8 cellular contexts compared by ENCODE assay signal in genomic region chr17:42184717-42185496, GRCh38. TPM values are rescaled to one million over a fixed set of nuclear protein-coding genes. Genes with fewer than 3 reads are reported as not detected.
A peak's percentile ranks its signal among the peaks of the same experiment; 100 is the strongest.
DNase-seq lines count a peak whose midpoint lies in the region; ATAC-seq, FAIRE-seq and TF ChIP-seq lines count a peak whose summit lies in the region.

Gene HCRT (minus strand): TSS chr17:42185452. CDS start chr17:42185365, 87 bp downstream.

- H3K4me1 Mint-ChIP-seq in naive thymus-derived CD4-positive, alpha-beta T cell: peaks cover 21 to 47% (median 34%) of the 10 kb centered on the region in 7 donors

- peak within 1 kb of the TSS; percentile 27 for H3K4me3 ChIP-seq in BJ (ENCODE audit: low read depth, low read length)
- peak within 1 kb of the TSS; percentile 67 for H3K4me3 ChIP-seq in HUES64 (ENCODE audit: low read length)
- peak within 1 kb of the TSS; percentile 76 for H3K4me3 ChIP-seq in GM12878
- peak within 1 kb of the TSS; percentile 98 for H3K4me3 ChIP-seq in naive thymus-derived CD4-positive, alpha-beta T cell (ENCODE audit: low read length)

- H3K4me1 ChIP-seq in HUES64 (ENCODE audit: insufficient read depth, low read length): no peaks in the 10 kb centered on the region
- peaks cover 22% of the 10 kb centered on the region for H3K4me1 ChIP-seq in GM12878 (ENCODE audit: control insufficient read depth, insufficient read depth, low read length)
- H3K4me1 ChIP-seq in naive thymus-derived CD4-positive, alpha-beta T cell (ENCODE audit: control insufficient read depth in 2 of 2, insufficient read depth in 2 of 2, low read length in 2 of 2): peaks cover 15 to 38% of the 10 kb centered on the region in 2 donors

- H3K9ac ChIP-seq in HUES64 (ENCODE audit: low read depth, low read length) (no peak within 1 kb of the TSS), GM12878 (ENCODE audit: control insufficient read depth, insufficient read depth, low read length) (no peak within 1 kb of the TSS; the same call in 1 of the 2 replicates)

- peak within 1 kb of the TSS; percentile 51 for H3K4me2 ChIP-seq in GM12878 (ENCODE audit: control insufficient read depth, insufficient read depth)

- no peaks in the 10 kb centered on the region for H3K79me2 ChIP-seq in GM12878 (ENCODE audit: control insufficient read depth, insufficient read depth, low read length)

- H4K20me1 ChIP-seq in GM12878 (ENCODE audit: control insufficient read depth, insufficient read depth): no peaks in the 10 kb centered on the region

- TF ChIP-seq CTCF in BJ (IDR thresholded peaks at IDR 0.05; ENCODE audit: insufficient read depth, low read depth, low read length) (no peak), GM12878 (IDR thresholded peaks at IDR 0.05 in 2 of 3, conservative IDR thresholded peaks at IDR 0.05 in 1 of 3; ENCODE audit: control insufficient read depth in 2 of 3, extremely low read depth in 1 of 3, insufficient read depth in 1 of 3, low read depth in 3 of 3, low read length in 3 of 3) (no peak)

- 77% methylated on average over 6 of the region's 6 CpGs for WGBS in HUES64
- 43% methylated on average over 6 of the region's 6 CpGs for WGBS in GM12878 (ENCODE audit: insufficient coverage, insufficient replicate concordance, low lambda C conversion rate, missing lambda C conversion rate)

- no peak for TF ChIP-seq EP300 in GM12878 (IDR thresholded peaks at IDR 0.05; ENCODE audit: borderline replicate concordance in 1 of 2, control insufficient read depth in 1 of 2, low read depth in 2 of 2, low read length in 2 of 2)

- RAD21 ChIA-PET in GM12878 (lab: Charles Lee; ENCODE audit: unreplicated experiment): interaction anchor here (0.5 to 2.5 kb wide), 5 partner anchors 9 to 223 kb away, joined by 3 to 9 read pairs (median 4); partner anchors contain the start of genes GHDC and KAT2A

- FAIRE-seq in GM12878 (lab: Jason Lieb, UNC): no peak

- H3K36me3 ChIP-seq in BJ (ENCODE audit: control insufficient read depth, insufficient read depth, low read length) (no peaks in the 10 kb centered on the region), HUES64 (ENCODE audit: insufficient read depth, low read length) (no peaks in the 10 kb centered on the region), GM12878 (ENCODE audit: control insufficient read depth in 2 of 2, insufficient read depth in 2 of 2, low read length in 1 of 2) (no peaks in the 10 kb centered on the region)
- no peaks in the 10 kb centered on the region for H3K36me3 ChIP-seq in naive thymus-derived CD4-positive, alpha-beta T cell (ENCODE audit: control insufficient read depth in 2 of 3, insufficient read depth in 3 of 3, low read length in 3 of 3)

- SMC1A ChIA-PET in GM12878 (lab: Charles Lee; ENCODE audit: uncharacterized antibody, unreplicated experiment): interaction anchor here (0.6 to 2.2 kb wide), 3 partner anchors 9 to 221 kb away, joined by 3 to 13 read pairs (median 5); partner anchors contain the start of gene GHDC

- intact Hi-C loops in GM12878 (cut with micrococcal nuclease; ENCODE audit: unreplicated experiment): loop anchor here (5.0 to 10.0 kb wide), 3 partner anchors 102 to 220 kb away; partner anchors contain the start of genes CNP and STAT5A
- intact Hi-C loops in naive thymus-derived CD4-positive, alpha-beta T cell (cut with micrococcal nuclease): loop anchor here (1.0 to 5.0 kb wide), 9 partner anchors 9 to 320 kb away; partner anchors contain the start of genes GHDC (in 2 of the 2), ACLY (in 1 of the 2), ATP6V0A1 (in 1 of the 2) and DNAJC7 (in 1 of the 2)

- no peak for TF ChIP-seq POLR2A in GM12878 (IDR thresholded peaks at IDR 0.05; ENCODE audit: low read depth, low read length)

- no peak for TF ChIP-seq RAD21 in GM12878 (IDR thresholded peaks at IDR 0.05; ENCODE audit: insufficient read depth, low read depth, low read length)

- ATAC-seq in GM12878: no peak
- ATAC-seq in naive thymus-derived CD4-positive, alpha-beta T cell: no peak
- no peak for ATAC-seq in GM21576 (IDR thresholded peaks at IDR 0.05; ENCODE audit: unreplicated experiment)

- H3K9me3 Mint-ChIP-seq in naive thymus-derived CD4-positive, alpha-beta T cell: peaks cover 0 to 2% (median 0%) of the 10 kb centered on the region in 11 donors

- POLR2A ChIA-PET in BJ (lab: Charles Lee) (no interaction called here), GM12878 (lab: Charles Lee) (interaction anchor here (0.6 kb wide), 1 partner anchor 63 kb away, joined by 4 read pairs; no protein-coding TSS in a partner anchor)
- POLR2A ChIA-PET in naive thymus-derived CD4-positive, alpha-beta T cell (lab: Charles Lee): interaction anchor here (0.6 to 2.7 kb wide), 7 partner anchors 9 to 219 kb away, joined by 3 to 22 read pairs (median 6); partner anchors contain the start of genes GHDC and STAT5A

- H3K4me3 Mint-ChIP-seq in naive thymus-derived CD4-positive, alpha-beta T cell: peak within 1 kb of the TSS; percentile 84 to 95 (median 86)

- peak within 1 kb of the TSS; percentile 69 to 90 (median 80) for H3K27ac Mint-ChIP-seq in naive thymus-derived CD4-positive, alpha-beta T cell

- H3K27ac ChIP-seq in HUES64 (ENCODE audit: low read depth, low read length) (no peak within 1 kb of the TSS), GM12878 (ENCODE audit: control insufficient read depth, insufficient read depth) (no peak within 1 kb of the TSS)
- H3K27ac ChIP-seq in naive thymus-derived CD4-positive, alpha-beta T cell (ENCODE audit: low read depth, low read length): peak within 1 kb of the TSS; percentile 81

- no peaks in the 10 kb centered on the region for H3K36me3 Mint-ChIP-seq in naive thymus-derived CD4-positive, alpha-beta T cell

- H3K27me3 ChIP-seq in BJ (ENCODE audit: control insufficient read depth, insufficient read depth, low read length) (peaks cover 13% of the 10 kb centered on the region), HUES64 (ENCODE audit: insufficient read depth, low read length) (peaks cover 56% of the 10 kb centered on the region), GM12878 (replicated peaks in 1 of 2; ENCODE audit: control insufficient read depth in 2 of 2, insufficient read depth in 2 of 2, low read length in 1 of 2) (no peaks in the 10 kb centered on the region)
- no peaks in the 10 kb centered on the region for H3K27me3 ChIP-seq in naive thymus-derived CD4-positive, alpha-beta T cell (ENCODE audit: control insufficient read depth in 2 of 2, insufficient read depth in 2 of 2, low read length in 2 of 2)

- CTCF ChIA-PET in BJ (lab: Yijun Ruan, JAX) (interaction anchor here (0.9 to 4.7 kb wide), 9 partner anchors 10 to 345 kb away, joined by 3 to 35 read pairs (median 3); partner anchors contain the start of genes GHDC and KAT2A), GM12878 (lab: Yijun Ruan, JAX) (interaction anchor here (0.8 to 3.7 kb wide), 13 partner anchors 9 to 222 kb away, joined by 3 to 17 read pairs (median 4); partner anchors contain the start of genes DNAJC7 and GHDC)
- CTCF ChIA-PET in naive thymus-derived CD4-positive, alpha-beta T cell (lab: Charles Lee): interaction anchor here (0.5 to 1.2 kb wide), 4 partner anchors 9 to 303 kb away, joined by 3 to 8 read pairs (median 3); partner anchors contain the start of gene GHDC

- H3K9me3 ChIP-seq in HUES64 (ENCODE audit: insufficient read depth, low read depth, low read length) (no peaks in the 10 kb centered on the region), GM12878 (replicated peaks; ENCODE audit: control insufficient read depth, insufficient read depth, low read length) (no peaks in the 10 kb centered on the region)
- no peaks in the 10 kb centered on the region for H3K9me3 ChIP-seq in naive thymus-derived CD4-positive, alpha-beta T cell (ENCODE audit: control insufficient read depth in 2 of 3, low read length in 3 of 3)

- no TSS peak for BruUV-seq in GM12878 (replicated peaks; lab: Mats Ljungman, UMichigan)

- DNase-seq in BJ (ENCODE audit: low read depth): no peak
- no peak for DNase-seq in GM12878 (ENCODE audit: low read depth, low spot score)
- peak in 5 of 9 donors; percentile 9 to 27 (median 24) for DNase-seq in naive thymus-derived CD4-positive, alpha-beta T cell
- no peak for DNase-seq in NK-92 treated with Interleukin-12 subunit alpha and Interleukin-12 subunit beta, amount 100 ng/mL, for 24 hours (lab: John Stamatoyannopoulos, UW)
- DNase-seq in ureter (ENCODE audit: low spot score): no peak
- DNase-seq in retina: no peak

- peaks cover 0 to 17% (median 0%) of the 10 kb centered on the region in 5 donors for H3K27me3 Mint-ChIP-seq in naive thymus-derived CD4-positive, alpha-beta T cell

- in situ Hi-C loops in GM12878 (cut with MboI): no loop called here

- H2AFZ ChIP-seq in GM12878 (ENCODE audit: control insufficient read depth, low read depth, low read length): peak within 1 kb of the TSS; percentile 73

TF ChIP-seq in GM12878, 131 proteins besides CTCF, POLR2A, EP300 and RAD21 (continues in another document):
- TF ChIP-seq MEF2B (IDR thresholded peaks at IDR 0.05; ENCODE audit: partially characterized antibody, poor library complexity, severe bottlenecking): no peak

RNA-seq across cellular contexts. Expression of gene HCRT, which starts in this region (rescaled TPM):
- not detected in 2 replicates for polyA plus RNA-seq in BJ (2011; rRNA removed)
- not detected in 2 replicates for polyA minus RNA-seq in BJ (2011; rRNA and poly(A)+ RNA removed)
- not detected for polyA plus RNA-seq in HUES64 (2013, experiment 1 of 2)
- polyA plus RNA-seq in HUES64 (2013, experiment 2 of 2): not detected
- not detected in 2 replicates for total RNA-seq in GM12878 (2013; cell fraction: nucleolus; rRNA removed)
- not detected in 2 replicates for total RNA-seq in GM12878 (2014; rRNA removed)
- not detected in 2 replicates for total RNA-seq in GM12878 (2014; rRNA removed; fragmentation: Illumina TruSeq; extraction: Trizol)
- 0.41 TPM in 1 of 2 replicates, not detected in the other for total RNA-seq in GM12878 (2021)
- not detected for polyA plus RNA-seq in GM12878 (2011; ENCODE audit: low read depth)
- not detected in 2 replicates for polyA plus RNA-seq in GM12878 (2011; rRNA removed)
- not detected in 2 replicates for polyA plus RNA-seq in GM12878 (2011; cell fraction: cytosol; rRNA removed)
- polyA plus RNA-seq in GM12878 (2011; cell fraction: nucleus; rRNA removed): not detected in 2 replicates
- polyA plus RNA-seq in GM12878 (2012): not detected in 2 replicates
- polyA plus RNA-seq in GM12878 (2014; fragmentation: Illumina TruSeq; extraction: Trizol): not detected in 2 replicates
- not detected for polyA plus RNA-seq in GM12878 (2014; fragmentation: Nextera tagmentation; extraction: Ambion mirVana)
- polyA plus RNA-seq in GM12878 (2014; rRNA removed): not detected in 2 replicates
- not detected for polyA plus RNA-seq in GM12878 (2016; fragmentation: Nextera tagmentation; extraction: Ambion mirVana)
- not detected in 2 replicates for polyA minus RNA-seq in GM12878 (2011; rRNA and poly(A)+ RNA removed)
- polyA minus RNA-seq in GM12878 (2011; cell fraction: cytosol; rRNA and poly(A)+ RNA removed): not detected in 2 replicates
- not detected in 2 replicates for polyA minus RNA-seq in GM12878 (2011; cell fraction: nucleus; rRNA and poly(A)+ RNA removed)
- total RNA-seq in naive thymus-derived CD4-positive, alpha-beta T cell: not detected
- polyA plus RNA-seq in naive thymus-derived CD4-positive, alpha-beta T cell: not detected
- total RNA-seq in ureter: not detected

Comparison
In these comparisons a context has a peak if more than half of its experiments do, and no peak if none do; other contexts are left out.
1. Peak in DNase-seq, H3K4me3 ChIP-seq and H3K27ac ChIP-seq in naive thymus-derived CD4-positive, alpha-beta T cell; RNA of the gene not detected or under 1 TPM.
2. H3K4me3 ChIP-seq: peak in every context shown above with its lines; median percentile 98 in naive thymus-derived CD4-positive, alpha-beta T cell; 76 in GM12878; 67 in HUES64; 27 in BJ.